ENCODE assay signal across 40 cellular contexts in genomic region chr4:179116581-179116980, GRCh38.
"Had no signal": no experiment of that assay in that cellular context is flagged by ENCODE, and none has a peak within 500 bp of the region (broad histone marks: within the 10 kb centered on the region; RNA-seq: fewer than 3 reads in every experiment).

No MANE protein-coding gene starts in this region.

- FAIRE-seq: bronchial epithelial cell, colon had no signal

- H3K27ac Mint-ChIP-seq: activated naive CD4-positive, alpha-beta T cell treated with anti-CD3 and anti-CD28 coated beads for 36 hours; activated naive CD4-positive, alpha-beta T cell treated with anti-CD3 and anti-CD28 coated beads, Interleukin-2, amount 10 ng/mL, durations not matched to agents 7 days and 5 days; activated naive CD4-positive, alpha-beta T cell treated with anti-CD3 and anti-CD28 coated beads, Interleukin-2, amount 50 U/mL, for 24 hours; activated naive CD4-positive, alpha-beta T cell treated with anti-CD3 and anti-CD28 coated beads, Interleukin-2, amount 50 U/mL, for 72 hours; activated naive CD8-positive, alpha-beta T cell; activated naive CD8-positive, alpha-beta T cell treated with anti-CD3 and anti-CD28 coated beads for 36 hours; activated naive CD8-positive, alpha-beta T cell treated with anti-CD3 and anti-CD28 coated beads, Interleukin-2, amount 10 ng/mL, durations not matched to agents 7 days and 5 days; activated naive CD8-positive, alpha-beta T cell treated with anti-CD3 and anti-CD28 coated beads, Interleukin-2, amount 50 U/mL, for 24 hours; activated T-cell treated with anti-CD3 and anti-CD28 coated beads, Interleukin-2, amount 50 U/mL, for 24 hours; activated T-cell treated with anti-CD3 and anti-CD28 coated beads, Interleukin-2, amount 50 U/mL, for 72 hours; activated T-helper 1 cell treated with anti-CD3 and anti-CD28 coated beads, Interleukin-12 subunit alpha, Interleukin-12 subunit beta, Interleukin-2, Interleukin-4 antibody, amounts not matched to agents 30 ng/mL and 10 ng/mL and 1 ng/mL, durations not matched to agents 14 hours and 24 hours and 36 hours; activated T-helper 17 cell treated with anti-CD3 and anti-CD28 coated beads, Interleukin-2, amount 50 U/mL, for 72 hours; activated T-helper 2 cell treated with anti-CD3 and anti-CD28 coated beads, Interferon-gamma antibody, Interleukin-2, Interleukin-4, amounts not matched to agents 10 μg/mL and 5 μg/mL and 100 μg/mL, durations not matched to agents 14 hours and 24 hours and 36 hours; brain had no signal

- ATAC-seq: activated naive CD4-positive, alpha-beta T cell treated with anti-CD3 and anti-CD28 coated beads, Interleukin-2, amount 50 U/mL, for 72 hours; activated naive CD8-positive, alpha-beta T cell treated with anti-CD3 and anti-CD28 coated beads, Interleukin-2, amount 50 U/mL, for 24 hours; activated T-cell treated with anti-CD3 and anti-CD28 coated beads, Interleukin-2, amount 50 U/mL, for 4 hours; activated T-cell treated with anti-CD3 and anti-CD28 coated beads, Interleukin-2, amount 50 U/mL, for 72 hours; activated T-helper 17 cell treated with anti-CD3 and anti-CD28 coated beads, Interleukin-2, amount 50 U/mL, for 72 hours; body of pancreas had no signal

- H3K9me3 ChIP-seq: adrenal gland, ascending aorta, body of pancreas, breast epithelium had no signal

- H3K36me3 Mint-ChIP-seq: activated naive CD4-positive, alpha-beta T cell treated with anti-CD3 and anti-CD28 coated beads, Interleukin-2, amount 10 ng/mL, durations not matched to agents 7 days and 5 days; activated naive CD4-positive, alpha-beta T cell treated with anti-CD3 and anti-CD28 coated beads, Interleukin-2, amount 50 U/mL, for 24 hours; activated naive CD4-positive, alpha-beta T cell treated with anti-CD3 and anti-CD28 coated beads, Interleukin-2, amount 50 U/mL, for 72 hours; activated naive CD8-positive, alpha-beta T cell; activated naive CD8-positive, alpha-beta T cell treated with anti-CD3 and anti-CD28 coated beads for 36 hours; activated naive CD8-positive, alpha-beta T cell treated with anti-CD3 and anti-CD28 coated beads, Interleukin-2, amount 10 ng/mL, durations not matched to agents 7 days and 5 days; brain had no signal

- H3K4me1 ChIP-seq: adrenal gland, ascending aorta, body of pancreas, breast epithelium had no signal

- H3K27me3 ChIP-seq: adrenal gland, ascending aorta, body of pancreas, brain microvascular endothelial cell, breast epithelium, cardiac muscle cell had no signal

- H3K27ac ChIP-seq: adrenal gland, ascending aorta, body of pancreas, brain microvascular endothelial cell, breast epithelium, cardiac muscle cell had no signal

- H3K4me3 ChIP-seq: adrenal gland, ascending aorta, body of pancreas, breast epithelium, cardiac muscle cell had no signal

- H3K36me3 ChIP-seq: adrenal gland, ascending aorta, brain microvascular endothelial cell, breast epithelium, cardiac muscle cell had no signal

- DNase-seq: activated effector memory CD4-positive, alpha-beta T cell treated with anti-CD3 and anti-CD28 coated beads, Interleukin-2, amount 50 U/mL, for 16 hours; activated effector memory CD4-positive, alpha-beta T cell treated with Interleukin-2 at 50 U/mL for 16 hours; activated gamma-delta T cell; activated gamma-delta T cell treated with Interleukin-2 at 50 U/mL for 16 hours; activated naive CD4-positive, alpha-beta T cell; activated naive CD4-positive, alpha-beta T cell treated with anti-CD3 and anti-CD28 coated beads for 36 hours; activated naive CD4-positive, alpha-beta T cell treated with anti-CD3 and anti-CD28 coated beads, Interleukin-2, amount 10 ng/mL, durations not matched to agents 7 days and 5 days; activated naive CD4-positive, alpha-beta T cell treated with anti-CD3 and anti-CD28 coated beads, Interleukin-2, amount 50 U/mL, for 16 hours; activated naive CD4-positive, alpha-beta T cell treated with Interleukin-2 at 50 U/mL for 16 hours; activated naive CD8-positive, alpha-beta T cell treated with anti-CD3 and anti-CD28 coated beads for 36 hours; activated naive CD8-positive, alpha-beta T cell treated with anti-CD3 and anti-CD28 coated beads, Interleukin-2, amount 10 ng/mL, durations not matched to agents 7 days and 5 days; activated naive CD8-positive, alpha-beta T cell treated with anti-CD3 and anti-CD28 coated beads, Interleukin-2, amount 50 U/mL, for 24 hours; activated T-cell treated with anti-CD3 and anti-CD28 coated beads, Interleukin-2, amount 50 U/mL, for 1 hour; activated T-cell treated with anti-CD3 and anti-CD28 coated beads, Interleukin-2, amount 50 U/mL, for 24 hours; activated T-cell treated with anti-CD3 and anti-CD28 coated beads, Interleukin-2, amount 50 U/mL, for 4 hours; activated T-cell treated with anti-CD3 and anti-CD28 coated beads, Interleukin-2, amount 50 U/mL, for 48 hours; activated T-cell treated with anti-CD3 and anti-CD28 coated beads, Interleukin-2, amount 50 U/mL, for 72 hours; adrenal gland; amniotic stem cell; amygdala; anterior cingulate cortex; aorta; body of pancreas; brain microvascular endothelial cell; caudate nucleus; central memory CD4-positive, alpha-beta T cell; cerebellar nuclear complex had no signal

- H3K27me3 Mint-ChIP-seq: activated naive CD4-positive, alpha-beta T cell treated with anti-CD3 and anti-CD28 coated beads, Interleukin-2, amount 10 ng/mL, durations not matched to agents 7 days and 5 days; activated naive CD4-positive, alpha-beta T cell treated with anti-CD3 and anti-CD28 coated beads, Interleukin-2, amount 50 U/mL, for 24 hours; activated naive CD8-positive, alpha-beta T cell; activated naive CD8-positive, alpha-beta T cell treated with anti-CD3 and anti-CD28 coated beads for 36 hours; activated naive CD8-positive, alpha-beta T cell treated with anti-CD3 and anti-CD28 coated beads, Interleukin-2, amount 10 ng/mL, durations not matched to agents 7 days and 5 days; activated naive CD8-positive, alpha-beta T cell treated with anti-CD3 and anti-CD28 coated beads, Interleukin-2, amount 50 U/mL, for 24 hours; activated T-cell treated with anti-CD3 and anti-CD28 coated beads, Interleukin-2, amount 50 U/mL, for 24 hours; activated T-helper 17 cell treated with anti-CD3 and anti-CD28 coated beads, Interleukin-2, amount 50 U/mL, for 72 hours; central memory CD8-positive, alpha-beta T cell had no signal

- H3K9me3 Mint-ChIP-seq: brain had no signal

- H3K4me1 Mint-ChIP-seq: activated naive CD4-positive, alpha-beta T cell treated with anti-CD3 and anti-CD28 coated beads, Interleukin-2, amount 10 ng/mL, durations not matched to agents 7 days and 5 days; activated naive CD4-positive, alpha-beta T cell treated with anti-CD3 and anti-CD28 coated beads, Interleukin-2, amount 50 U/mL, for 24 hours; activated naive CD8-positive, alpha-beta T cell treated with anti-CD3 and anti-CD28 coated beads for 36 hours; activated naive CD8-positive, alpha-beta T cell treated with anti-CD3 and anti-CD28 coated beads, Interleukin-2, amount 10 ng/mL, durations not matched to agents 7 days and 5 days; activated naive CD8-positive, alpha-beta T cell treated with anti-CD3 and anti-CD28 coated beads, Interleukin-2, amount 50 U/mL, for 24 hours; activated T-helper 17 cell treated with anti-CD3 and anti-CD28 coated beads, Interleukin-2, amount 50 U/mL, for 72 hours; brain; central memory CD8-positive, alpha-beta T cell had no signal

- H3K4me3 Mint-ChIP-seq: activated naive CD4-positive, alpha-beta T cell treated with anti-CD3 and anti-CD28 coated beads for 36 hours; activated naive CD4-positive, alpha-beta T cell treated with anti-CD3 and anti-CD28 coated beads, Interleukin-2, amount 10 ng/mL, durations not matched to agents 7 days and 5 days; activated naive CD4-positive, alpha-beta T cell treated with anti-CD3 and anti-CD28 coated beads, Interleukin-2, amount 50 U/mL, for 24 hours; activated naive CD8-positive, alpha-beta T cell; activated naive CD8-positive, alpha-beta T cell treated with anti-CD3 and anti-CD28 coated beads for 36 hours; activated naive CD8-positive, alpha-beta T cell treated with anti-CD3 and anti-CD28 coated beads, Interleukin-2, amount 10 ng/mL, durations not matched to agents 7 days and 5 days; activated naive CD8-positive, alpha-beta T cell treated with anti-CD3 and anti-CD28 coated beads, Interleukin-2, amount 50 U/mL, for 24 hours; activated T-cell treated with anti-CD3 and anti-CD28 coated beads, Interleukin-2, amount 50 U/mL, for 24 hours; activated T-cell treated with anti-CD3 and anti-CD28 coated beads, Interleukin-2, amount 50 U/mL, for 4 hours; activated T-cell treated with anti-CD3 and anti-CD28 coated beads, Interleukin-2, amount 50 U/mL, for 72 hours; activated T-helper 1 cell treated with anti-CD3 and anti-CD28 coated beads, Interleukin-12 subunit alpha, Interleukin-12 subunit beta, Interleukin-2, Interleukin-4 antibody, amounts not matched to agents 30 ng/mL and 10 ng/mL and 1 ng/mL, durations not matched to agents 14 hours and 24 hours and 36 hours; activated T-helper 17 cell treated with anti-CD3 and anti-CD28 coated beads, Interleukin-2, amount 50 U/mL, for 72 hours; brain; central memory CD8-positive, alpha-beta T cell had no signal
